15 cellular contexts compared by ENCODE assay signal in the genomic region with DNA sequence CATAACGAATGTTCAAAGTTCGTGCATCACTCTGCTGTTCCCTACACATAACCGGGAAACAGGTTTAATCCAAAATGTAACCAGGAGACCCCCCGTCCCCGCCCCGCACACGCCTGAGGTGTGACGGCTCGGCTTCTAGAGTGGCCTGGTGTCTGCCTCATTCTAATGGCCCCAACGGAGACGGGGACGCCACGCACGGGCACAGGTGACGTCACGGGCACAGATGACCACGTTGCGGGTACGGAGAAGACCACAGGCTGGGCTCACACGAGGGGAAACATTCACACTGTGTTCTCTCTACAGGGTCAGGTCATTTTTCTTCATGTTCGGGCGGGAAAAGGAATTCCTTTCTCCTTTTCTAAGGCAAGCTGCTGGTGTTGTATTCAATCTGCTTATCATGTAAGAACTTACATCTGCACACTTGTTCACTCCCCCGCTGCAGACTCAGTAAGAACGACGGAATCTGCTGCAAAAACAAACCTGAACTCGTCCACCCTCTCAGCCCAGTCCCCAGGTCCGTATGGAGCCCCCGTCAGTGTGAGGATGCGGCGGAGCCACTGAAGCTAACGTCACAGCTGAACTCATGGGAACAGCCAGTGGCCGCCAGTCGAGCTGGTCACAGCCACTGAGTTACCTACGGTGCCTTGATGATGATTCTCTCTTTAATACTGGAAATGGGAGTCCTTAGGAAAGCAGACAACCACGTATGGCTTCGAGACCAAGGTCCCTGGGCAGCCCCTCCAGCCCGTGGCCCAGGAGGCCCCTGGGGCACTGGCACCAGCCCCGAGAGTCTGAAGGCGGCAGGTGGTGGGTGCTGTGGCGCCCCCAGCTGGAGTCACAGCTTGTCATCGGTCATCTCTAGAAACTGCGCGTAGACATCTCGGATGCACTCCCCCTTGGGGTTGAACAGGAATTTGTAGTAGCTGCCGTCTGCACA. TPM values are rescaled to one million over a fixed set of nuclear protein-coding genes. Genes with fewer than 3 reads are reported as not detected.
DNase-seq lines count a peak whose midpoint lies in the region; ATAC-seq, FAIRE-seq and TF ChIP-seq lines count a peak whose summit lies in the region.
"Had no signal": no experiment of that assay in that cellular context is flagged by ENCODE, and none has a peak within 500 bp of the region (broad histone marks: within the 10 kb centered on the region; RNA-seq: fewer than 3 reads in every experiment).

No MANE protein-coding gene starts in this region.

- H3K4me3 Mint-ChIP-seq in mesothelial cell of epicardium: no peak overlapping the region
- H3K4me3 Mint-ChIP-seq: activated naive CD4-positive, alpha-beta T cell treated with anti-CD3 and anti-CD28 coated beads, Interleukin-2, amount 50 U/mL, for 24 hours; CD4-positive, alpha-beta memory T cell had no signal

- CTCF ChIA-PET in GM12878 (lab: Yijun Ruan, JAX): no interaction called here

- no peak for ATAC-seq in GM12878
- no peak for ATAC-seq in HG03025 (IDR thresholded peaks at IDR 0.05; ENCODE audit: low FRiP score, unreplicated experiment)
- no peak for ATAC-seq in GM19351 (IDR thresholded peaks at IDR 0.05; ENCODE audit: unreplicated experiment)

- H4K20me1 ChIP-seq in GM12878 (ENCODE audit: control insufficient read depth, insufficient read depth): no peaks in the 10 kb centered on the region

- TF ChIP-seq CTCF in LNCAP (IDR thresholded peaks at IDR 0.05): peak; percentile 32; the same call in 1 of the 2 replicates
- no peak for TF ChIP-seq CTCF in GM12878 (IDR thresholded peaks at IDR 0.05 in 2 of 3, conservative IDR thresholded peaks at IDR 0.05 in 1 of 3; ENCODE audit: control insufficient read depth in 2 of 3, extremely low read depth in 1 of 3, insufficient read depth in 1 of 3, low read depth in 3 of 3, low read length in 3 of 3)
- TF ChIP-seq CTCF in mesothelial cell of epicardium (IDR thresholded peaks at IDR 0.05; ENCODE audit: unreplicated experiment): no peak

- no peaks in the 10 kb centered on the region for H3K27me3 Mint-ChIP-seq in mesothelial cell of epicardium (ENCODE audit: low read depth)
- H3K27me3 Mint-ChIP-seq: activated naive CD4-positive, alpha-beta T cell treated with anti-CD3 and anti-CD28 coated beads, Interleukin-2, amount 50 U/mL, for 24 hours; CD4-positive, alpha-beta memory T cell had no signal

- no peaks in the 10 kb centered on the region for H3K27me3 ChIP-seq in GM12878 (replicated peaks in 1 of 2; ENCODE audit: control insufficient read depth in 2 of 2, insufficient read depth in 2 of 2, low read length in 1 of 2)

- in situ Hi-C loops in GM12878 (cut with MboI): no loop called here

- 0 out of 2 replicates have a peak, but pooled peaks have one; percentile 19 for TF ChIP-seq POLR2A in GM12878 (IDR thresholded peaks at IDR 0.05; ENCODE audit: low read depth, low read length)

- SMC1A ChIA-PET in GM12878 (lab: Charles Lee; ENCODE audit: uncharacterized antibody, unreplicated experiment): no interaction called here

- no peaks in the 10 kb centered on the region for H3K9me3 ChIP-seq in GM12878 (replicated peaks; ENCODE audit: control insufficient read depth, insufficient read depth, low read length)

- peak; percentile 26 for DNase-seq in ELR (ENCODE audit: low read depth)
- DNase-seq in GM12878 (ENCODE audit: low read depth, low spot score): no peak
- no peak for DNase-seq in mesothelial cell of epicardium (ENCODE audit: low spot score in 2 of 2, unreplicated experiment in 2 of 2)
- DNase-seq in mucosa of gallbladder (ENCODE audit: low spot score): no peak
- no peak for DNase-seq in stimulated activated CD4-positive, alpha-beta T cell treated with anti-CD3 and anti-CD28 coated beads, Interleukin-15, amount 100 ng/mL, for 24 hours
- DNase-seq: CD4-positive, alpha-beta memory T cell; NCI-H1436; NCI-H524 treated with DMSO at 0.1 percent for 48 hours; occipital lobe; SIG-M5; small intestine had no signal

- TF ChIP-seq RAD21 in GM12878 (IDR thresholded peaks at IDR 0.05; ENCODE audit: insufficient read depth, low read depth, low read length): no peak

- H3K4me3 ChIP-seq in GM12878: no peak overlapping the region

- 97% methylated on average over 45 of the region's 45 CpGs for WGBS in GM12878 (ENCODE audit: insufficient coverage, insufficient replicate concordance, low lambda C conversion rate, missing lambda C conversion rate)

- H3K9me3 Mint-ChIP-seq in mesothelial cell of epicardium: no peaks in the 10 kb centered on the region
- H3K9me3 Mint-ChIP-seq: activated naive CD4-positive, alpha-beta T cell treated with anti-CD3 and anti-CD28 coated beads, Interleukin-2, amount 50 U/mL, for 24 hours had no signal

- no peak for FAIRE-seq in GM12878 (lab: Jason Lieb, UNC)
- FAIRE-seq: small intestine had no signal

- RAD21 ChIA-PET in GM12878 (lab: Charles Lee; ENCODE audit: unreplicated experiment): no interaction called here

- no peak overlapping the region for H3K9ac ChIP-seq in GM12878 (ENCODE audit: control insufficient read depth, insufficient read depth, low read length)

- H3K4me1 ChIP-seq in GM12878 (ENCODE audit: control insufficient read depth, insufficient read depth, low read length): no peaks in the 10 kb centered on the region

- peaks cover 5 to 17% of the 10 kb centered on the region in 2 experiments for H3K36me3 ChIP-seq in GM12878 (ENCODE audit: control insufficient read depth in 2 of 2, insufficient read depth in 2 of 2, low read length in 1 of 2)

- POLR2A ChIA-PET in GM12878 (lab: Charles Lee): interaction anchor here (1.0 kb wide), 1 partner anchor 35 kb away, joined by 3 read pairs; no protein-coding TSS in a partner anchor

- intact Hi-C loops in GM12878 (cut with micrococcal nuclease; ENCODE audit: unreplicated experiment): no loop called here

- H3K79me2 ChIP-seq in GM12878 (ENCODE audit: control insufficient read depth, insufficient read depth, low read length): no peaks in the 10 kb centered on the region

- no peak overlapping the region for H2AFZ ChIP-seq in GM12878 (ENCODE audit: control insufficient read depth, low read depth, low read length)

- TF ChIP-seq EP300 in GM12878 (IDR thresholded peaks at IDR 0.05; ENCODE audit: borderline replicate concordance in 1 of 2, control insufficient read depth in 1 of 2, low read depth in 2 of 2, low read length in 2 of 2): no peak

- BruUV-seq in GM12878 (replicated peaks; lab: Mats Ljungman, UMichigan): TSS peak; percentile 76

- no peak overlapping the region for H3K4me2 ChIP-seq in GM12878 (ENCODE audit: control insufficient read depth, insufficient read depth)

- peak overlapping the region; percentile 47 for H3K27ac Mint-ChIP-seq in mesothelial cell of epicardium
- H3K27ac Mint-ChIP-seq: activated naive CD4-positive, alpha-beta T cell treated with anti-CD3 and anti-CD28 coated beads, Interleukin-2, amount 50 U/mL, for 24 hours had no signal

- H3K4me1 Mint-ChIP-seq in mesothelial cell of epicardium: peaks cover 31% of the 10 kb centered on the region
- H3K4me1 Mint-ChIP-seq: activated naive CD4-positive, alpha-beta T cell treated with anti-CD3 and anti-CD28 coated beads, Interleukin-2, amount 50 U/mL, for 24 hours; CD4-positive, alpha-beta memory T cell had no signal

- no peak overlapping the region for H3K27ac ChIP-seq in GM12878 (ENCODE audit: control insufficient read depth, insufficient read depth)

- peaks cover 42% of the 10 kb centered on the region for H3K36me3 Mint-ChIP-seq in mesothelial cell of epicardium

TF ChIP-seq in GM12878, 131 proteins besides CTCF, POLR2A, EP300 and RAD21 (continues in another document):
- TF ChIP-seq RCOR1 (conservative IDR thresholded peaks at IDR 0.05; ENCODE audit: low read depth, low read length): no peak
- no peak for TF ChIP-seq FOXK2 (IDR thresholded peaks at IDR 0.05)
- TF ChIP-seq NRF1 (conservative IDR thresholded peaks at IDR 0.05; ENCODE audit: low read depth, low read length): no peak
- TF ChIP-seq PAX5 (IDR thresholded peaks at IDR 0.05; ENCODE audit: borderline replicate concordance, low read depth, low read length): no peak

RNA-seq across cellular contexts. Expression of gene WDR45B, which starts 32.9 kb away (rescaled TPM):
- total RNA-seq in GM12878 (2013; cell fraction: nucleolus; rRNA removed): 85.3 and 88.7 TPM in 2 replicates
- total RNA-seq in GM12878 (2014; rRNA removed): 27.6 and 35.7 TPM in 2 replicates
- total RNA-seq in GM12878 (2014; rRNA removed; fragmentation: Illumina TruSeq; extraction: Trizol): 20.1 and 22.7 TPM in 2 replicates
- total RNA-seq in GM12878 (2021): 26.5 and 26.7 TPM in 2 replicates
- polyA plus RNA-seq in GM12878 (2011; ENCODE audit: low read depth): 27.1 TPM
- polyA plus RNA-seq in GM12878 (2011; rRNA removed): 66.9 and 73.7 TPM in 2 replicates
- 63.8 and 67.7 TPM in 2 replicates for polyA plus RNA-seq in GM12878 (2011; cell fraction: cytosol; rRNA removed)
- 167 and 250 TPM in 2 replicates for polyA plus RNA-seq in GM12878 (2011; cell fraction: nucleus; rRNA removed)
- 44.4 and 51.0 TPM in 2 replicates for polyA plus RNA-seq in GM12878 (2012)
- 20.7 and 24.4 TPM in 2 replicates for polyA plus RNA-seq in GM12878 (2014; fragmentation: Illumina TruSeq; extraction: Trizol)
- polyA plus RNA-seq in GM12878 (2014; fragmentation: Nextera tagmentation; extraction: Ambion mirVana): 1 to 10 TPM; 1.0 to 2.5 TPM
- 34.4 and 37.1 TPM in 2 replicates for polyA plus RNA-seq in GM12878 (2014; rRNA removed)
- 10 to 100 TPM; 26.7 to 31.2 TPM for polyA plus RNA-seq in GM12878 (2016; fragmentation: Nextera tagmentation; extraction: Ambion mirVana)
- polyA minus RNA-seq in GM12878 (2011; rRNA and poly(A)+ RNA removed): 33.8 and 47.2 TPM in 2 replicates
- polyA minus RNA-seq in GM12878 (2011; cell fraction: cytosol; rRNA and poly(A)+ RNA removed): 17.6 and 23.0 TPM in 2 replicates
- polyA minus RNA-seq in GM12878 (2011; cell fraction: nucleus; rRNA and poly(A)+ RNA removed): 35.7 and 37.6 TPM in 2 replicates
- 90.2 to 93.3 TPM (median 92.3 TPM) in 3 replicates for total RNA-seq in mesothelial cell of epicardium
- total RNA-seq in mucosa of gallbladder: 86.6 TPM
